20 cellular contexts compared by ENCODE assay signal in the genomic region with DNA sequence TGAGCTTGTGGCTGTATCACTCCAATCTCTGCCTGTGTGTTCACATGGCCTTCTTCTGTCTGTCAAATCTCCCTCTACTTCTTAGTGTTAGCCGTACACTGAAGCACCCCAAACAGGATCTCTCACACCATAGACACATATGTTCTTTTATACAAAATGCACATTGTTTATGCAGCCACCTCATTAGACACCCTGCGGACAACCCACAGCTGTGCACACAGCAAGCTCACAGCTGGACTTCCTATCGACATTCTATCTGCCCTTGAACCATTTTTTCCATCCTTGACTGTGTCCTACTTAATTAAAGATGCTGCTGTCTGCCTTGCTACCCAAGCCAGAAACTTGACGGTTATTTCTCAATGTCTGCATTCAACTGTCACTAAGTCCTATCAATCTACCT. TPM values are rescaled to one million over a fixed set of nuclear protein-coding genes. Genes with fewer than 3 reads are reported as not detected.
DNase-seq lines count a peak whose midpoint lies in the region; ATAC-seq and TF ChIP-seq lines count a peak whose summit lies in the region.
"Had no signal": no experiment of that assay in that cellular context is flagged by ENCODE, and none has a peak within 500 bp of the region (broad histone marks: within the 10 kb centered on the region; RNA-seq: fewer than 3 reads in every experiment).

No MANE protein-coding gene starts in this region.

- peak overlapping the region; percentile 25 for H3K4me3 Mint-ChIP-seq in CD4-positive, alpha-beta T cell
- H3K4me3 Mint-ChIP-seq: activated naive CD8-positive, alpha-beta T cell had no signal

- no peak for TF ChIP-seq CTCF in CD4-positive, alpha-beta T cell (IDR thresholded peaks at IDR 0.05)
- TF ChIP-seq CTCF in HEK293 (tag by site-specific recombination; IDR thresholded peaks at IDR 0.05) (no peak), coronary artery (IDR thresholded peaks at IDR 0.05) (no peak)

- no peak for ATAC-seq in CD4-positive, alpha-beta T cell (ENCODE audit: poor library complexity)
- ATAC-seq: stimulated activated naive B cell treated with anti-CD40 and anti-IgM and Interleukin-4, amounts not matched to agents 10 μg/mL and 1 μg/mL and 100 μg/mL, for 72 hours had no signal

- no peaks in the 10 kb centered on the region for H3K9me3 ChIP-seq in CD4-positive, alpha-beta T cell (ENCODE audit: control insufficient read depth, low read length)
- H3K9me3 ChIP-seq in HEK293 (ENCODE audit: control insufficient read depth, insufficient read depth, low read depth, low read length): no peaks in the 10 kb centered on the region
- H3K9me3 ChIP-seq: breast epithelium, thyroid gland had no signal

- intact Hi-C loops in CD4-positive, alpha-beta T cell (cut with DNase I, micrococcal nuclease): loop anchor here in 1 of 2 experiments (5.0 kb wide), 1 partner anchor 86 kb away; no protein-coding TSS in a partner anchor

- CTCF ChIA-PET in CD4-positive, alpha-beta T cell (lab: Charles Lee): no interaction called here
- CTCF ChIA-PET in HEK293 (lab: Yijun Ruan, JAX): interaction anchor here (0.6 to 3.0 kb wide), 2 partner anchors 94 to 103 kb away, joined by 4 to 8 read pairs; no protein-coding TSS in a partner anchor

- H3K27me3 Mint-ChIP-seq in CD4-positive, alpha-beta T cell: no peaks in the 10 kb centered on the region
- H3K27me3 Mint-ChIP-seq: activated naive CD8-positive, alpha-beta T cell; stimulated activated naive B cell treated with anti-CD40 and anti-IgM and Interleukin-4, amounts not matched to agents 10 μg/mL and 1 μg/mL and 100 μg/mL, for 72 hours had no signal

- peaks cover 0 to under 1% of the 10 kb centered on the region in 2 experiments; a peak in 1 of 3 replicates for H3K36me3 ChIP-seq in HEK293 (ENCODE audit: control insufficient read depth in 2 of 2, insufficient read depth in 1 of 2, low read length in 2 of 2)
- H3K36me3 ChIP-seq: breast epithelium, esophagus muscularis mucosa, thyroid gland had no signal

- H3K4me1 Mint-ChIP-seq in CD4-positive, alpha-beta T cell (ENCODE audit: low read depth): peaks cover 11% of the 10 kb centered on the region

- no peak for DNase-seq in CD4-positive, alpha-beta T cell
- peak; percentile 98 for DNase-seq in NCI-H345 treated with DMSO at 0.1 percent for 48 hours (lab: John Stamatoyannopoulos, UW; ENCODE audit: unreplicated experiment)
- DNase-seq in cerebellar cortex (ENCODE audit: low spot score): peak; percentile 15
- no peak for DNase-seq in NCI-H82 treated with DMSO at 0.1 percent for 48 hours (lab: John Stamatoyannopoulos, UW; ENCODE audit: unreplicated experiment)
- no peak for DNase-seq in anterior cingulate cortex (lab: John Stamatoyannopoulos, UW)
- no peak for DNase-seq in coronary artery (ENCODE audit: low spot score)
- DNase-seq in T-helper 2 cell: no peak
- DNase-seq: activated CD4-positive, alpha-beta T cell treated with anti-CD3 and anti-CD28 coated beads, Interleukin-2, amount 50 U/mL, for 4 hours; activated T-cell treated with anti-CD3 and anti-CD28 coated beads, Interleukin-2, amount 50 U/mL, for 1 hour; AML-193; naive B cell; NCI-H2227 treated with DMSO at 0.1 percent for 48 hours; stimulated activated naive B cell treated with anti-CD40 and anti-IgM and Interleukin-4, amounts not matched to agents 10 μg/mL and 1 μg/mL and 100 μg/mL, for 72 hours; thyroid gland had no signal

- peaks cover 11% of the 10 kb centered on the region for H3K36me3 Mint-ChIP-seq in CD4-positive, alpha-beta T cell (ENCODE audit: low read depth)
- H3K36me3 Mint-ChIP-seq: activated naive CD8-positive, alpha-beta T cell; naive B cell had no signal

- POLR2A ChIA-PET in CD4-positive, alpha-beta T cell (lab: Charles Lee): interaction anchor here (1.5 to 5.8 kb wide), 2 partner anchors 49 to 94 kb away, joined by 5 to 88 read pairs; no protein-coding TSS in a partner anchor
- POLR2A ChIA-PET in HEK293 (lab: Yijun Ruan, JAX): no interaction called here

- H3K4me3 ChIP-seq in HEK293 (ENCODE audit: low read depth, low read length) (no peak overlapping the region), coronary artery (no peak overlapping the region)
- H3K4me3 ChIP-seq: breast epithelium, esophagus muscularis mucosa, thyroid gland had no signal

- no peaks in the 10 kb centered on the region for H3K4me1 ChIP-seq in HEK293 (ENCODE audit: control insufficient read depth, insufficient read depth, low read length)
- H3K4me1 ChIP-seq: breast epithelium had no signal

- peaks cover 3% of the 10 kb centered on the region for H3K9me3 Mint-ChIP-seq in CD4-positive, alpha-beta T cell

- no peak overlapping the region for H3K27ac ChIP-seq in CD4-positive, alpha-beta T cell (ENCODE audit: low read depth, low read length)
- H3K27ac ChIP-seq in HEK293 (ENCODE audit: extremely low read depth, low read depth, low read length) (no peak overlapping the region), coronary artery (no peak overlapping the region)
- H3K27ac ChIP-seq: breast epithelium, esophagus muscularis mucosa, thyroid gland had no signal

- no peak overlapping the region for H3K27ac Mint-ChIP-seq in CD4-positive, alpha-beta T cell
- H3K27ac Mint-ChIP-seq: activated naive CD8-positive, alpha-beta T cell; stimulated activated naive B cell treated with anti-CD40 and anti-IgM and Interleukin-4, amounts not matched to agents 10 μg/mL and 1 μg/mL and 100 μg/mL, for 72 hours had no signal

- H3K27me3 ChIP-seq in CD4-positive, alpha-beta T cell (ENCODE audit: control insufficient read depth, insufficient read depth, low read length): no peaks in the 10 kb centered on the region
- H3K27me3 ChIP-seq: breast epithelium, esophagus muscularis mucosa, thyroid gland had no signal

TF ChIP-seq in HEK293, 187 proteins besides CTCF, POLR2A, EP300 and RAD21:
- TF ChIP-seq ZNF555 (tag by site-specific recombination; conservative IDR thresholded peaks at IDR 0.05) (no peak), ZIC2 (tag by site-specific recombination; IDR thresholded peaks at IDR 0.05) (peak; percentile 89), ZNF623 (tag by site-specific recombination; IDR thresholded peaks at IDR 0.05) (no peak)

RNA-seq across cellular contexts. Expression of gene ZBTB21, which starts 3.2 kb away (rescaled TPM):
- total RNA-seq in CD4-positive, alpha-beta T cell: 100 to 1,000 TPM; 132 to 139 TPM

RNA-seq across cellular contexts. Expression of gene UMODL1, which starts 57.8 kb away (rescaled TPM):
- total RNA-seq in CD4-positive, alpha-beta T cell: under 1 TPM; 0.42 to 0.49 TPM
- total RNA-seq: breast epithelium, lung microvascular endothelial cell, M059J, thyroid gland had no signal

RNA-seq across cellular contexts. Expression of gene C2CD2, which starts 59.5 kb away (rescaled TPM):
- total RNA-seq in CD4-positive, alpha-beta T cell: 1 to 10 TPM; 8.2 to 8.8 TPM

Comparison
In these comparisons a context has a peak if more than half of its experiments do, and no peak if none do; other contexts are left out.
1. DNase-seq: peak in NCI-H345 treated with DMSO at 0.1 percent for 48 hours (single experiment) and cerebellar cortex (single experiment); none in CD4-positive, alpha-beta T cell (0 of 10), NCI-H82 treated with DMSO at 0.1 percent for 48 hours (single experiment), anterior cingulate cortex (0 of 58), coronary artery (single experiment) and T-helper 2 cell (0 of 5).